8 cellular contexts compared by ENCODE assay signal in genomic region chr5:176535101-176535654, GRCh38. TPM values are rescaled to one million over a fixed set of nuclear protein-coding genes. Genes with fewer than 3 reads are reported as not detected.
DNase-seq lines count a peak whose midpoint lies in the region; ATAC-seq, FAIRE-seq and TF ChIP-seq lines count a peak whose summit lies in the region.

No MANE protein-coding gene starts in this region.

- H3K4me3 ChIP-seq in GM12865 (ENCODE audit: low read depth, low read length), result peak overlapping the region; percentile 76

- no peak for FAIRE-seq in D721Med (lab: Jason Lieb, UNC)

- DNase-seq in GM12865 (ENCODE audit: low read depth) (peak; percentile 79), NOMO-1 (lab: John Stamatoyannopoulos, UW; ENCODE audit: unreplicated experiment in 2 of 2) (peak; percentile 57 to 73), astrocyte of the hippocampus (ENCODE audit: low read depth, low spot score) (peak; percentile 44), left colon (peak; percentile 64 to 84), substantia nigra (lab: John Stamatoyannopoulos, UW) (peak in 4 of 49 donors; percentile 19 to 37 (median 25)), D721Med (ENCODE audit: insufficient read length, low spot score) (no peak), COLO668 (lab: John Stamatoyannopoulos, UW; ENCODE audit: unreplicated experiment) (no peak)

- peak overlapping the region; percentile 99 for H3K27ac ChIP-seq in substantia nigra (ENCODE audit: low read depth, low read length, poor library complexity, severe bottlenecking)

- intact Hi-C loops in left colon (cut with DNase I, micrococcal nuclease), result no loop called here

- ATAC-seq in left colon (peak; percentile 47), GM21423 (IDR thresholded peaks at IDR 0.05; ENCODE audit: unreplicated experiment) (no peak)

- TF ChIP-seq CTCF in GM12865 (IDR thresholded peaks at IDR 0.05; ENCODE audit: insufficient read depth, low read depth, low read length, missing control alignments), result no peak
- no peak for TF ChIP-seq CTCF in D721Med (IDR thresholded peaks at IDR 0.05; ENCODE audit: insufficient read depth, missing control alignments)

RNA-seq across cellular contexts. Expression of gene RNF44, which starts 2.0 kb away (rescaled TPM):
- 10 to 100 TPM; 72.5 to 79.6 TPM for total RNA-seq in left colon

RNA-seq across cellular contexts. Expression of gene CDHR2, which starts 14.0 kb away (rescaled TPM):
- 100 to 1,000 TPM in 1 of 2 donors, 10 to 100 TPM in 1; 93.4 to 141 TPM for total RNA-seq in left colon

Comparison
In these comparisons a context has a peak if more than half of its experiments do, and no peak if none do; other contexts are left out.
1. DNase-seq: peak in GM12865 (single experiment), NOMO-1 (2 of 2), astrocyte of the hippocampus (single experiment) and left colon (2 of 2); none in D721Med (single experiment) and COLO668 (single experiment).